ENCODE assay signal across 22 cellular contexts in the genomic region with DNA sequence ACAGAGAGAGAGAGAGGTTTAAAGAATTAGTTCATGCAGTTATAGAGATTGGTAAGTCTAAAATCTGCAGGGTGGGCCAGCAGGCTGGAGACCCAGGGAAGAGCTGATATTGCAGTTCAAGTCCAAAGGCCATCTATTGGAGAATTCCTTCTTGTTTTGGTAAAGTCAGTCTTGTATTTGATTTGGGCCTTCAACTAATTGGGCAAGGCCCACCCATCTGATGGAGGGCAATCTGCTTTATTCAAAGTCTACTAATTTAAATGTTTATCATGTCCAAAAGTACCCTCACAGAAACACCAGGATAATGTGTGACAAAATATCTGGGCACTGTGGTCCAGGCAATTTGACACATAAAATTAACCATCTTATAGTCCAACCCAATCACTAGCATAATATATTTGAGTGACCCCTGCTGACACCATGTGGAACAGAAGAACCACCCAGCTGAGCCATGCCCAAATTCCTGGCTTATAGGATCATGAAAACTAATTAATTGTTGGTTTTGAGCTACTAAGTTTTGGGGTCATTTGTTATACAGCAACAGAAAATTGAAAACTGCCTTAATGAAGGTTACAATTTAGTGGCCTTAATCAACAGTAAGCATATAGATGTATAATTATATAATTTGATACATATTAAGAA.
"Had no signal": no experiment of that assay in that cellular context is flagged by ENCODE, and none has a peak within 500 bp of the region (broad histone marks: within the 10 kb centered on the region; RNA-seq: fewer than 3 reads in every experiment).

No MANE protein-coding gene starts in this region.

- H3K79me2 ChIP-seq: hepatocyte had no signal

- H3K36me3 Mint-ChIP-seq: naive B cell had no signal

- H2AFZ ChIP-seq: hepatocyte had no signal

- H3K4me1 ChIP-seq: esophagus muscularis mucosa, foreskin keratinocyte, gastroesophageal sphincter, lower lobe of right lung had no signal

- H3K4me3 ChIP-seq: coronary artery, dorsolateral prefrontal cortex, esophagus muscularis mucosa, gastroesophageal sphincter, heart left ventricle, hepatocyte, lower lobe of right lung, mucosa of descending colon had no signal

- H3K4me3 Mint-ChIP-seq: immature natural killer cell, mesothelial cell of epicardium had no signal

- H3K4me2 ChIP-seq: hepatocyte had no signal

- ATAC-seq: foreskin keratinocyte, left colon, left lobe of liver, lower lobe of right lung, mucosa of descending colon had no signal

- H3K4me1 Mint-ChIP-seq: immature natural killer cell, mesothelial cell of epicardium had no signal

- DNase-seq: dorsolateral prefrontal cortex; effector CD4-positive, alpha-beta T cell; effector memory CD4-positive, alpha-beta T cell; foreskin keratinocyte; heart left ventricle; hypothalamus; immature natural killer cell; islet precursor cell; kidney; kidney glomerular epithelial cell; left colon; left ventricle myocardium superior; lower lobe of right lung; mesenchymal stem cell; mucosa of descending colon; naive B cell had no signal

- H3K27ac ChIP-seq: coronary artery, dorsolateral prefrontal cortex, esophagus muscularis mucosa, foreskin keratinocyte, gastroesophageal sphincter, hepatocyte, lower lobe of right lung had no signal

- H3K27ac Mint-ChIP-seq: immature natural killer cell, mesothelial cell of epicardium had no signal

- H3K36me3 ChIP-seq: esophagus muscularis mucosa, gastroesophageal sphincter, heart left ventricle, lower lobe of right lung had no signal

- H3K9me3 ChIP-seq: mucosa of descending colon had no signal

- H3K27me3 ChIP-seq: dorsolateral prefrontal cortex, esophagus muscularis mucosa, foreskin keratinocyte, gastroesophageal sphincter, heart left ventricle, hepatocyte had no signal
